In genomic region chr3:185490241-185490640, GRCh38 we compare ENCODE assay signal across 24 cellular contexts.
"Had no signal": no experiment of that assay in that cellular context is flagged by ENCODE, and none has a peak within 500 bp of the region (broad histone marks: within the 10 kb centered on the region; RNA-seq: fewer than 3 reads in every experiment).

No MANE protein-coding gene starts in this region.

- DNase-seq: islet precursor cell; left ventricle myocardium superior; lower lobe of right lung; mammary epithelial cell; mesenchymal stem cell; naive thymus-derived CD8-positive, alpha-beta T cell; nucleus accumbens; pancreas; posterior cingulate gyrus; retina; right cardiac atrium; sigmoid colon; spleen; stimulated activated CD4-positive, alpha-beta T cell treated with anti-CD3 and anti-CD28 coated beads, Interleukin-4, amount 100 ng/mL, for 24 hours; stimulated activated naive CD4-positive, alpha-beta T cell; stimulated activated naive CD8-positive, alpha-beta T cell treated with anti-CD3 and anti-CD28 coated beads, Interleukin-15, amount 100 ng/mL, for 72 hours; substantia nigra had no signal

- H3K4me1 ChIP-seq: lower lobe of right lung, prostate gland, sigmoid colon, tibial nerve, vagina had no signal

- H3K9me3 Mint-ChIP-seq: naive thymus-derived CD8-positive, alpha-beta T cell; nephron; neural crest cell; stimulated activated effector memory CD8-positive, alpha-beta T cell treated with anti-CD3 and anti-CD28 coated beads, Interleukin-12 subunit alpha, Interleukin-12 subunit beta, amount 100 ng/mL, for 72 hours; stimulated activated naive CD8-positive, alpha-beta T cell treated with anti-CD3 and anti-CD28 coated beads, Interleukin-15, amount 100 ng/mL, for 72 hours had no signal

- H3K9me3 ChIP-seq: lower lobe of right lung, pancreas, prostate gland, sigmoid colon, spleen, tibial nerve, upper lobe of left lung, vagina had no signal

- H3K27ac Mint-ChIP-seq: naive thymus-derived CD8-positive, alpha-beta T cell; nephron; stimulated activated naive CD8-positive, alpha-beta T cell treated with anti-CD3 and anti-CD28 coated beads, Interleukin-15, amount 100 ng/mL, for 72 hours had no signal

- H3K27me3 Mint-ChIP-seq: naive thymus-derived CD8-positive, alpha-beta T cell; stimulated activated naive CD8-positive, alpha-beta T cell treated with anti-CD3 and anti-CD28 coated beads, Interleukin-15, amount 100 ng/mL, for 72 hours had no signal

- H3K27ac ChIP-seq: lower lobe of right lung, pancreas, prostate gland, sigmoid colon, spleen, tibial nerve, upper lobe of left lung, vagina had no signal

- H3K4me3 ChIP-seq: lower lobe of right lung, pancreas, prostate gland, sigmoid colon, spleen, tibial nerve, upper lobe of left lung, vagina had no signal

- H3K4me1 Mint-ChIP-seq: nephron; neural crest cell; stimulated activated effector memory CD8-positive, alpha-beta T cell treated with anti-CD3 and anti-CD28 coated beads, Interleukin-12 subunit alpha, Interleukin-12 subunit beta, amount 100 ng/mL, for 72 hours; stimulated activated naive CD8-positive, alpha-beta T cell treated with anti-CD3 and anti-CD28 coated beads, Interleukin-15, amount 100 ng/mL, for 72 hours had no signal

- H3K27me3 ChIP-seq: pancreas, sigmoid colon, spleen, tibial nerve, upper lobe of left lung, vagina had no signal

- ATAC-seq: left ventricle myocardium superior; naive thymus-derived CD8-positive, alpha-beta T cell; right cardiac atrium; stimulated activated effector memory CD8-positive, alpha-beta T cell treated with anti-CD3 and anti-CD28 coated beads, Interleukin-12 subunit alpha, Interleukin-12 subunit beta, amount 100 ng/mL, for 72 hours; stimulated activated naive CD8-positive, alpha-beta T cell treated with anti-CD3 and anti-CD28 coated beads, Interleukin-15, amount 100 ng/mL, for 72 hours had no signal

- H3K4me3 Mint-ChIP-seq: naive thymus-derived CD8-positive, alpha-beta T cell; nephron; neural crest cell; stimulated activated effector memory CD8-positive, alpha-beta T cell treated with anti-CD3 and anti-CD28 coated beads, Interleukin-12 subunit alpha, Interleukin-12 subunit beta, amount 100 ng/mL, for 72 hours; stimulated activated naive CD8-positive, alpha-beta T cell treated with anti-CD3 and anti-CD28 coated beads, Interleukin-15, amount 100 ng/mL, for 72 hours had no signal
